1 cellular context compared by ENCODE assay signal in genomic region chr1:182965096-182965495, GRCh38.
TF ChIP-seq lines count a peak whose summit lies in the region.

No MANE protein-coding gene starts in this region.

TF ChIP-seq in GM23338, 12 proteins besides CTCF, POLR2A, EP300 and RAD21 (continued from another document):
- TF ChIP-seq POLR2AphosphoS5 (IDR thresholded peaks at IDR 0.05; ENCODE audit: low read depth) (no peak), CREB1 (CRISPR knock-in tag; IDR thresholded peaks at IDR 0.05; ENCODE audit: low read depth) (no peak), JUNB (IDR thresholded peaks at IDR 0.05; ENCODE audit: unreplicated experiment) (no peak), NANOG (IDR thresholded peaks at IDR 0.05; ENCODE audit: borderline replicate concordance) (no peak), STAT1 (IDR thresholded peaks at IDR 0.05; ENCODE audit: unreplicated experiment) (no peak), ZNF462 (CRISPR knock-in tag; IDR thresholded peaks at IDR 0.05) (no peak)
